ENCODE assay signal across 2 cellular contexts in the genomic region with DNA sequence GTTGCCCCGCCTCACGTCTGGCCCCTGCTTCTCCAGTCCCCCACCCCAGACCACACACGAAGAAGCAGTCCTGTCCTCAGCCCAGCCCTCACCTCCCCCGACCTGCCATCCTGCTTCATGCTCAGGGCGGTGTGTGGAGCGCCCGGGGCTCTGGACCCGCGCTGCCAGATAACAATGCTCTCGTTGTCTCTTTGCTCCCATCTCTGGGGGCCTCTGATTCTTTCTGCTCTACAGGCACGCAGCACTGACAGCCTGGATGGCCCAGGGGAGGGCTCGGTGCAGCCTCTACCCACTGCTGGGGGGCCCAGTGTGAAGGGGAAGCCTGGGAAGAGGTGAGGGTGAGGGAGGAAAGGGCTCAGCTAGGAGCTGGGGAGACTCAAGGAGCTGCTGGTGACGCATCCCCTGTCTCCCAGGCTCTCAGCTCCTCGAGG.
TF ChIP-seq lines count a peak whose summit lies in the region.

No MANE protein-coding gene starts in this region.

TF ChIP-seq in H1, 55 proteins besides CTCF, POLR2A, EP300 and RAD21:
- TF ChIP-seq RNF2 (IDR thresholded peaks at IDR 0.05; ENCODE audit: borderline replicate concordance, low read depth, low read length, missing control alignments, poor library complexity, severe bottlenecking) = no peak
- no peak for TF ChIP-seq GTF2F1 (IDR thresholded peaks at IDR 0.05; ENCODE audit: borderline replicate concordance, low read depth, low read length)
- no peak for TF ChIP-seq RXRA (IDR thresholded peaks at IDR 0.05; ENCODE audit: insufficient read depth, low read depth, low read length)
- no peak for TF ChIP-seq SUZ12 (IDR thresholded peaks at IDR 0.05; ENCODE audit: low read length)
- TF ChIP-seq MAFK (IDR thresholded peaks at IDR 0.05; ENCODE audit: low read depth, low read length) = no peak
- no peak for TF ChIP-seq HDAC2 (IDR thresholded peaks at IDR 0.05; ENCODE audit: borderline replicate concordance in 1 of 2, low read depth in 2 of 2, low read length in 2 of 2)
- no peak for TF ChIP-seq BRCA1 (IDR thresholded peaks at IDR 0.05; ENCODE audit: low read depth, low read length)
- TF ChIP-seq POU5F1 (IDR thresholded peaks at IDR 0.05; ENCODE audit: low read depth, low read length) = no peak

TF ChIP-seq in neural cell, 6 proteins besides CTCF, POLR2A, EP300 and RAD21:
- TF ChIP-seq POLR2AphosphoS5 (IDR thresholded peaks at IDR 0.05) (no peak), TAF1 (IDR thresholded peaks at IDR 0.05; ENCODE audit: low read depth) (no peak), REST (IDR thresholded peaks at IDR 0.05; ENCODE audit: borderline replicate concordance) (no peak), MXI1 (conservative IDR thresholded peaks at IDR 0.05; ENCODE audit: poor library complexity, severe bottlenecking) (no peak)
